ENCODE assay signal across 10 cellular contexts in genomic region chr13:51765142-51765515, GRCh38. TPM values are rescaled to one million over a fixed set of nuclear protein-coding genes. Genes with fewer than 3 reads are reported as not detected.
DNase-seq lines count a peak whose midpoint lies in the region; ATAC-seq, FAIRE-seq and TF ChIP-seq lines count a peak whose summit lies in the region.
"Had no signal": no experiment of that assay in that cellular context is flagged by ENCODE, and none has a peak within 500 bp of the region (broad histone marks: within the 10 kb centered on the region; RNA-seq: fewer than 3 reads in every experiment).

No MANE protein-coding gene starts in this region.

- H3K9ac ChIP-seq in endodermal cell (ENCODE audit: extremely low read depth, low read length, poor library complexity, severe bottlenecking), result no peak overlapping the region

- peak overlapping the region; percentile 68 for H3K4me3 Mint-ChIP-seq in CD4-positive, alpha-beta T cell
- no peak overlapping the region for H3K4me3 Mint-ChIP-seq in endodermal cell

- no peak for DNase-seq in CD4-positive, alpha-beta T cell
- DNase-seq in Peyer's patch, result no peak
- DNase-seq in endodermal cell, result no peak
- no peak for DNase-seq in prostate gland (ENCODE audit: low spot score)
- DNase-seq in H54 (ENCODE audit: insufficient read length, low spot score), result no peak
- no peak for DNase-seq in NCI-H345 (lab: John Stamatoyannopoulos, UW)
- DNase-seq in GOT3 (lab: John Stamatoyannopoulos, UW), result no peak
- DNase-seq in kidney glomerular epithelial cell (lab: John Stamatoyannopoulos, UW), result no peak
- DNase-seq: Karpas-422 had no signal

- H3K9me3 Mint-ChIP-seq in CD4-positive, alpha-beta T cell, result no peaks in the 10 kb centered on the region
- no peaks in the 10 kb centered on the region for H3K9me3 Mint-ChIP-seq in endodermal cell

- H3K27ac ChIP-seq in CD4-positive, alpha-beta T cell (ENCODE audit: low read depth, low read length), result peak overlapping the region; percentile 67
- H3K27ac ChIP-seq in Peyer's patch (peak overlapping the region; percentile 26 to 74 (median 70)), endodermal cell (ENCODE audit: low read depth, low read length) (no peak overlapping the region), prostate gland (peak overlapping the region; percentile 39 to 60)

- peaks cover 23% of the 10 kb centered on the region for H3K4me1 Mint-ChIP-seq in CD4-positive, alpha-beta T cell (ENCODE audit: low read depth)
- H3K4me1 Mint-ChIP-seq in endodermal cell, result peaks cover 3% of the 10 kb centered on the region

- no peak for FAIRE-seq in H54 (lab: Jason Lieb, UNC)
- FAIRE-seq: urothelium cell line had no signal

- H3K4me3 ChIP-seq in Peyer's patch (no peak overlapping the region), endodermal cell (ENCODE audit: low read length) (no peak overlapping the region), prostate gland (no peak overlapping the region)

- peaks cover 57% of the 10 kb centered on the region for H3K36me3 Mint-ChIP-seq in CD4-positive, alpha-beta T cell (ENCODE audit: low read depth)
- H3K36me3 Mint-ChIP-seq in endodermal cell (ENCODE audit: low read depth), result peaks cover 22% of the 10 kb centered on the region

- no peaks in the 10 kb centered on the region for H3K27me3 ChIP-seq in CD4-positive, alpha-beta T cell (ENCODE audit: control insufficient read depth, insufficient read depth, low read length)
- H3K27me3 ChIP-seq in Peyer's patch, result no peaks in the 10 kb centered on the region
- H3K27me3 ChIP-seq in endodermal cell (ENCODE audit: control insufficient read depth, insufficient read depth, low read length, poor library complexity, severe bottlenecking), result no peaks in the 10 kb centered on the region
- no peaks in the 10 kb centered on the region for H3K27me3 ChIP-seq in prostate gland (replicated peaks; ENCODE audit: insufficient read depth)

- POLR2A ChIA-PET in CD4-positive, alpha-beta T cell (lab: Charles Lee), result interaction anchor here (0.9 to 3.5 kb wide), 6 partner anchors 33 to 314 kb away, joined by 3 to 30 read pairs (median 5); partner anchors contain the start of genes INTS6 and WDFY2

- H3K27ac Mint-ChIP-seq in CD4-positive, alpha-beta T cell, result peak overlapping the region; percentile 85
- H3K27ac Mint-ChIP-seq in endodermal cell, result peak overlapping the region; percentile 22

- CTCF ChIA-PET in CD4-positive, alpha-beta T cell (lab: Charles Lee), result interaction anchor here (1.4 kb wide), 1 partner anchor 120 kb away, joined by 3 read pairs; no protein-coding TSS in a partner anchor

- H3K36me3 ChIP-seq in Peyer's patch (peaks cover 0 to 3% (median 0%) of the 10 kb centered on the region in 3 donors), endodermal cell (ENCODE audit: control insufficient read depth, insufficient read depth, low read length) (peaks cover 16% of the 10 kb centered on the region), prostate gland (no peaks in the 10 kb centered on the region)

- peak; percentile 21 for ATAC-seq in CD4-positive, alpha-beta T cell (ENCODE audit: poor library complexity)

- TF ChIP-seq POLR2A in Peyer's patch (IDR thresholded peaks at IDR 0.05), result no peak
- no peak for TF ChIP-seq POLR2A in prostate gland (IDR thresholded peaks at IDR 0.05)
- no peak for TF ChIP-seq POLR2A in H54 (IDR thresholded peaks at IDR 0.05; ENCODE audit: low read depth, low read length)

- no peaks in the 10 kb centered on the region for H3K9me3 ChIP-seq in CD4-positive, alpha-beta T cell (ENCODE audit: control insufficient read depth, low read length)
- H3K9me3 ChIP-seq in Peyer's patch, result no peaks in the 10 kb centered on the region
- no peaks in the 10 kb centered on the region for H3K9me3 ChIP-seq in endodermal cell (ENCODE audit: control insufficient read depth, low read length)
- H3K9me3 ChIP-seq in prostate gland, result no peaks in the 10 kb centered on the region

- 94 to 97% methylated on average over 3 to 4 of the region's 4 CpGs for WGBS in endodermal cell (ENCODE audit: insufficient coverage in 1 of 2, insufficient read length in 1 of 2), 2 experiments
- 82% methylated on average over 4 of the region's 4 CpGs for WGBS in prostate gland

- TF ChIP-seq CTCF in CD4-positive, alpha-beta T cell (IDR thresholded peaks at IDR 0.05), result no peak
- TF ChIP-seq CTCF in Peyer's patch (IDR thresholded peaks at IDR 0.05) (no peak), endodermal cell (conservative IDR thresholded peaks at IDR 0.05) (no peak), prostate gland (IDR thresholded peaks at IDR 0.05) (no peak)

- H3K4me1 ChIP-seq in Peyer's patch (peaks cover 4 to 14% (median 9%) of the 10 kb centered on the region in 4 donors), endodermal cell (ENCODE audit: control insufficient read depth, insufficient read depth, low read length) (no peaks in the 10 kb centered on the region), prostate gland (replicated peaks) (no peaks in the 10 kb centered on the region)

- intact Hi-C loops in CD4-positive, alpha-beta T cell (cut with DNase I, micrococcal nuclease), result loop anchor here in 1 of 2 experiments (2.0 to 10.0 kb wide), 2 partner anchors 38 to 180 kb away; partner anchors contain the start of gene WDFY2
- intact Hi-C loops in prostate gland (cut with DNase I), result no loop called here

- H3K27me3 Mint-ChIP-seq in CD4-positive, alpha-beta T cell, result no peaks in the 10 kb centered on the region
- no peaks in the 10 kb centered on the region for H3K27me3 Mint-ChIP-seq in endodermal cell (ENCODE audit: insufficient read depth)

RNA-seq across cellular contexts. Expression of gene DHRS12, which starts 38.8 kb away (rescaled TPM):
- 10 to 100 TPM in 1 of 2 experiments, 1 to 10 TPM in 1; 10.0 to 14.8 TPM for total RNA-seq in CD4-positive, alpha-beta T cell
- 10 to 100 TPM in 3 of 4 donors, 1 to 10 TPM in 1; 8.1 to 21.7 (median 12.5) TPM for total RNA-seq in Peyer's patch
- total RNA-seq in endodermal cell, result 10 to 100 TPM; 13.8 to 19.8 TPM
- polyA plus RNA-seq in endodermal cell (2013, experiment 1 of 2), result 18.1 TPM
- polyA plus RNA-seq in endodermal cell (2013, experiment 2 of 2), result 11.8 TPM
- 10 to 100 TPM; 18.7 to 19.8 TPM for total RNA-seq in prostate gland
